31 cellular contexts compared by ENCODE assay signal in genomic region chr4:105150511-105150910, GRCh38. TPM values are rescaled to one million over a fixed set of nuclear protein-coding genes. Genes with fewer than 3 reads are reported as not detected.
DNase-seq lines count a peak whose midpoint lies in the region; ATAC-seq, FAIRE-seq and TF ChIP-seq lines count a peak whose summit lies in the region.
"Had no signal": no experiment of that assay in that cellular context is flagged by ENCODE, and none has a peak within 500 bp of the region (broad histone marks: within the 10 kb centered on the region; RNA-seq: fewer than 3 reads in every experiment).

No MANE protein-coding gene starts in this region.

- H4K20me1 ChIP-seq in astrocyte (ENCODE audit: insufficient read depth, low read length): peaks cover 49% of the 10 kb centered on the region

- H3K9ac ChIP-seq in astrocyte (ENCODE audit: low read length): no peak overlapping the region
- H3K9ac ChIP-seq: BLaER1 had no signal

- ATAC-seq in natural killer cell: no peak
- ATAC-seq in natural killer cell treated with Interleukin-12 subunit alpha and Interleukin-12 subunit beta and Interleukin-15 and Interleukin-18, amount 100 ng/mL, for 72 hours: no peak
- no peak for ATAC-seq in GM21723 (IDR thresholded peaks at IDR 0.05; ENCODE audit: unreplicated experiment)
- ATAC-seq: activated CD8-positive, alpha-beta T cell treated with anti-CD3 and anti-CD28 coated beads, Interleukin-2, amount 10 ng/mL, durations not matched to agents 7 days and 5 days; HCT116; HepG2; Panc1; stimulated activated naive B cell treated with anti-CD40 and anti-IgM and Interleukin-4, amounts not matched to agents 10 μg/mL and 1 μg/mL and 100 μg/mL, for 72 hours had no signal

- no peaks in the 10 kb centered on the region for H3K27me3 ChIP-seq in astrocyte (ENCODE audit: insufficient read depth, low read length)
- H3K27me3 ChIP-seq: adrenal gland, suprapubic skin, upper lobe of right lung had no signal

- H3K4me3 ChIP-seq in astrocyte (ENCODE audit: insufficient read depth, low read depth, low read length): no peak overlapping the region
- H3K4me3 ChIP-seq: BLaER1, suprapubic skin, upper lobe of right lung had no signal

- no peaks in the 10 kb centered on the region for H3K36me3 Mint-ChIP-seq in natural killer cell
- H3K36me3 Mint-ChIP-seq in natural killer cell treated with Interleukin-12 subunit alpha and Interleukin-12 subunit beta and Interleukin-15 and Interleukin-18, amount 100 ng/mL, for 72 hours: peaks cover 15% of the 10 kb centered on the region
- H3K36me3 Mint-ChIP-seq in astrocyte (ENCODE audit: low read depth, unreplicated experiment): no peaks in the 10 kb centered on the region
- no peaks in the 10 kb centered on the region for H3K36me3 Mint-ChIP-seq in type B pancreatic cell

- no peak for DNase-seq in natural killer cell
- DNase-seq in natural killer cell treated with Interleukin-12 subunit alpha and Interleukin-12 subunit beta and Interleukin-15 and Interleukin-18, amount 100 ng/mL, for 72 hours (ENCODE audit: low spot score): no peak
- peak; percentile 63 for DNase-seq in astrocyte (ENCODE audit: low read depth)
- DNase-seq in fibroblast of peridontal ligament (ENCODE audit: extremely low read depth): peak; percentile 93
- no peak for DNase-seq in type B pancreatic cell (ENCODE audit: extremely low spot score, unreplicated experiment)
- no peak for DNase-seq in EL
- no peak for DNase-seq in SW 1271 (lab: John Stamatoyannopoulos, UW)
- DNase-seq: activated CD8-positive, alpha-beta T cell treated with anti-CD3 and anti-CD28 coated beads, Interleukin-2, amount 10 ng/mL, durations not matched to agents 7 days and 5 days; adrenal gland; DMS153; head of caudate nucleus; islet precursor cell; Karpas-422; left ventricle myocardium inferior; NCI-H1417 treated with DMSO at 0.1 percent for 48 hours; NCI-H2029 treated with DMSO at 0.1 percent for 48 hours; NCI-H526; SHP77; stimulated activated naive B cell treated with anti-CD40 and anti-IgM and Interleukin-4, amounts not matched to agents 10 μg/mL and 1 μg/mL and 100 μg/mL, for 72 hours; T-helper 9 cell; upper lobe of right lung had no signal

- peaks cover 86% of the 10 kb centered on the region for H3K79me2 ChIP-seq in astrocyte (ENCODE audit: insufficient read depth, low read length)

- intact Hi-C loops in natural killer cell (cut with micrococcal nuclease): no loop called here

- no peak for TF ChIP-seq CTCF in natural killer cell (IDR thresholded peaks at IDR 0.05)
- TF ChIP-seq CTCF in astrocyte (IDR thresholded peaks at IDR 0.05; ENCODE audit: insufficient read depth, low read depth, low read length): no peak
- TF ChIP-seq CTCF in type B pancreatic cell (conservative IDR thresholded peaks at IDR 0.05): no peak

- H3K4me3 Mint-ChIP-seq in natural killer cell (no peak overlapping the region), astrocyte (ENCODE audit: unreplicated experiment) (no peak overlapping the region), type B pancreatic cell (peak overlapping the region; percentile 3)
- H3K4me3 Mint-ChIP-seq in natural killer cell treated with Interleukin-12 subunit alpha and Interleukin-12 subunit beta and Interleukin-15 and Interleukin-18, amount 100 ng/mL, for 72 hours: no peak overlapping the region
- H3K4me3 Mint-ChIP-seq: activated CD8-positive, alpha-beta T cell treated with anti-CD3 and anti-CD28 coated beads, Interleukin-2, amount 10 ng/mL, durations not matched to agents 7 days and 5 days; mesothelial cell of epicardium had no signal

- no peak for FAIRE-seq in astrocyte (lab: Jason Lieb, UNC)
- FAIRE-seq: bronchial epithelial cell, endothelial cell of umbilical vein, HepG2 had no signal

- H3K9me3 ChIP-seq in astrocyte (ENCODE audit: insufficient read depth, low read depth, low read length): no peaks in the 10 kb centered on the region
- H3K9me3 ChIP-seq: adrenal gland, BLaER1, left ventricle myocardium inferior, suprapubic skin, upper lobe of right lung had no signal

- H3K4me1 ChIP-seq in astrocyte (ENCODE audit: insufficient read depth, low read length): peaks cover 5% of the 10 kb centered on the region

- no peak overlapping the region for H3K4me2 ChIP-seq in astrocyte (ENCODE audit: low read length)
- H3K4me2 ChIP-seq: BLaER1 had no signal

- no peaks in the 10 kb centered on the region for H3K36me3 ChIP-seq in astrocyte (ENCODE audit: insufficient read depth, low read length)
- H3K36me3 ChIP-seq: adrenal gland, left ventricle myocardium inferior, suprapubic skin, upper lobe of right lung had no signal

- H2AFZ ChIP-seq in astrocyte (ENCODE audit: low read depth, low read length): no peak overlapping the region

- H3K27ac Mint-ChIP-seq in natural killer cell (peak overlapping the region; percentile 46 to 52), astrocyte (ENCODE audit: unreplicated experiment) (no peak overlapping the region), type B pancreatic cell (no peak overlapping the region)
- H3K27ac Mint-ChIP-seq in natural killer cell treated with Interleukin-12 subunit alpha and Interleukin-12 subunit beta and Interleukin-15 and Interleukin-18, amount 100 ng/mL, for 72 hours: no peak overlapping the region
- H3K27ac Mint-ChIP-seq: activated CD8-positive, alpha-beta T cell treated with anti-CD3 and anti-CD28 coated beads, Interleukin-2, amount 10 ng/mL, durations not matched to agents 7 days and 5 days; mesothelial cell of epicardium; stimulated activated naive B cell treated with anti-CD40 and anti-IgM and Interleukin-4, amounts not matched to agents 10 μg/mL and 1 μg/mL and 100 μg/mL, for 72 hours had no signal

- H3K27me3 Mint-ChIP-seq in natural killer cell (ENCODE audit: low read depth in 2 of 2) (no peaks in the 10 kb centered on the region), astrocyte (ENCODE audit: low read depth, unreplicated experiment) (no peaks in the 10 kb centered on the region), type B pancreatic cell (peaks cover 4% of the 10 kb centered on the region)
- no peaks in the 10 kb centered on the region for H3K27me3 Mint-ChIP-seq in natural killer cell treated with Interleukin-12 subunit alpha and Interleukin-12 subunit beta and Interleukin-15 and Interleukin-18, amount 100 ng/mL, for 72 hours
- H3K27me3 Mint-ChIP-seq: stimulated activated naive B cell treated with anti-CD40 and anti-IgM and Interleukin-4, amounts not matched to agents 10 μg/mL and 1 μg/mL and 100 μg/mL, for 72 hours had no signal

- no peak overlapping the region for H3K27ac ChIP-seq in astrocyte (ENCODE audit: low read depth, low read length)
- H3K27ac ChIP-seq: adrenal gland, BLaER1, suprapubic skin, upper lobe of right lung had no signal

- H3K4me1 Mint-ChIP-seq in natural killer cell (peaks cover 74 to 76% of the 10 kb centered on the region in 2 donors), astrocyte (ENCODE audit: low read depth, unreplicated experiment) (peaks cover 5% of the 10 kb centered on the region), type B pancreatic cell (ENCODE audit: unreplicated experiment) (peaks cover 37% of the 10 kb centered on the region)
- H3K4me1 Mint-ChIP-seq in natural killer cell treated with Interleukin-12 subunit alpha and Interleukin-12 subunit beta and Interleukin-15 and Interleukin-18, amount 100 ng/mL, for 72 hours (ENCODE audit: low read depth in 2 of 2): peaks cover 47 to 56% of the 10 kb centered on the region in 2 donors

- H3K9me3 Mint-ChIP-seq in natural killer cell (no peaks in the 10 kb centered on the region), astrocyte (ENCODE audit: unreplicated experiment) (no peaks in the 10 kb centered on the region), type B pancreatic cell (no peaks in the 10 kb centered on the region)
- H3K9me3 Mint-ChIP-seq in natural killer cell treated with Interleukin-12 subunit alpha and Interleukin-12 subunit beta and Interleukin-15 and Interleukin-18, amount 100 ng/mL, for 72 hours: no peaks in the 10 kb centered on the region
- H3K9me3 Mint-ChIP-seq: nephron; stimulated activated naive B cell treated with anti-CD40 and anti-IgM and Interleukin-4, amounts not matched to agents 10 μg/mL and 1 μg/mL and 100 μg/mL, for 72 hours had no signal

RNA-seq across cellular contexts. Expression of gene TET2, which starts 3.8 kb away (rescaled TPM):
- total RNA-seq in natural killer cell (10 to 100 TPM; 80.0 to 91.6 (median 82.8) TPM), astrocyte (15.7 and 16.9 TPM in 2 replicates), type B pancreatic cell (ENCODE audit: low replicate concordance) (32.1 and 34.8 TPM in 2 replicates)
- 10 to 100 TPM; 39.2 to 44.7 TPM for total RNA-seq in natural killer cell treated with Interleukin-12 subunit alpha and Interleukin-12 subunit beta and Interleukin-15 and Interleukin-18, amount 100 ng/mL, for 72 hours

Comparison
In these comparisons a context has a peak if more than half of its experiments do, and no peak if none do; other contexts are left out.
1. H3K27ac Mint-ChIP-seq: peak in natural killer cell (2 of 2); none in natural killer cell treated with Interleukin-12 subunit alpha and Interleukin-12 subunit beta and Interleukin-15 and Interleukin-18, amount 100 ng/mL, for 72 hours (0 of 2), astrocyte (single experiment) and type B pancreatic cell (single experiment).
2. DNase-seq: peak in astrocyte (single experiment) and fibroblast of peridontal ligament (single experiment); none in natural killer cell (single experiment), natural killer cell treated with Interleukin-12 subunit alpha and Interleukin-12 subunit beta and Interleukin-15 and Interleukin-18, amount 100 ng/mL, for 72 hours (single experiment), type B pancreatic cell (single experiment), EL (single experiment) and SW 1271 (0 of 2).